ENCODE assay signal across 20 cellular contexts in the genomic region with DNA sequence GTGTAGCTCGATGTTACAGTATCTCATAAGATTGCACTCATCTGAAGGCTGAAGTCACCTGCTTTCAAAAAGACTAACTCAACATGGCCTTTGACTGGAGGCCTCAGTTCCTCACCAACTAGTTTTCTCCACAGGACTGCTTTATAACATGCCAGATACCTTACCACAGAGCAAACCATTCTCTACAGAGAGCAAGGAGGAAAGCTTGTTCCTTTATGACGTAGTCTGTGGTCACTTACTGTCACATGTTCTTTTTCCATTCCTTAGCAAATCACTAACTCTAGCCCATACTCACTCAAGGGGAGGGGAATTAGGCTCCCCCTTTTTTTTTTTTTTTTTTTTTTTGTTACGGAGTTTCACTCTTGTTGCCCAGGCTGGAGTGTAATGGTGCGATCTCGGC. TPM values are rescaled to one million over a fixed set of nuclear protein-coding genes. Genes with fewer than 3 reads are reported as not detected.
DNase-seq lines count a peak whose midpoint lies in the region; ATAC-seq and TF ChIP-seq lines count a peak whose summit lies in the region.
"Had no signal": no experiment of that assay in that cellular context is flagged by ENCODE, and none has a peak within 500 bp of the region (broad histone marks: within the 10 kb centered on the region; RNA-seq: fewer than 3 reads in every experiment).

No MANE protein-coding gene starts in this region.

- H3K4me3 Mint-ChIP-seq in activated CD4-positive, alpha-beta T cell treated with anti-CD3 and anti-CD28 coated beads for 36 hours: peak overlapping the region; percentile 1
- no peak overlapping the region for H3K4me3 Mint-ChIP-seq in WTC11
- H3K4me3 Mint-ChIP-seq: activated B cell treated with CpG ODN at 0.5 μM for 24 hours; activated naive CD4-positive, alpha-beta T cell treated with anti-CD3 and anti-CD28 coated beads, Interleukin-2, amount 10 ng/mL, durations not matched to agents 7 days and 5 days had no signal

- intact Hi-C loops in activated CD4-positive, alpha-beta T cell treated with anti-CD3 and anti-CD28 coated beads for 36 hours (cut with DNase I, micrococcal nuclease): loop anchor here (2.0 to 10.0 kb wide), 6 partner anchors 13 to 1431 kb away; partner anchors contain the start of genes ABRAXAS1 (in 1 of the 2), HELQ (in 1 of the 2), MRPS18C (in 1 of the 2) and RASGEF1B (in 1 of the 2)
- intact Hi-C loops in uterus (cut with DNase I; ENCODE audit: low total_unique reads): loop anchor here (5.0 kb wide), 1 partner anchor 109 kb away; the partner anchor contains the start of gene LIN54

- H3F3A ChIP-seq in Loucy (ENCODE audit: low read depth): peaks cover 5% of the 10 kb centered on the region; the same call in 1 of the 2 replicates

- TF ChIP-seq POLR2A in uterus (IDR thresholded peaks at IDR 0.05): no peak

- peaks cover 39% of the 10 kb centered on the region for H3K79me2 ChIP-seq in Loucy (ENCODE audit: insufficient read depth, low read length)

- H3K36me3 ChIP-seq in Loucy (ENCODE audit: insufficient read depth, low read length): no peaks in the 10 kb centered on the region
- H3K36me3 ChIP-seq in uterus: no peaks in the 10 kb centered on the region
- H3K36me3 ChIP-seq: colonic mucosa had no signal

- peaks cover 8% of the 10 kb centered on the region for H3K27me3 ChIP-seq in Loucy (ENCODE audit: insufficient read depth, low read length, poor library complexity, severe bottlenecking)
- no peaks in the 10 kb centered on the region for H3K27me3 ChIP-seq in uterus
- H3K27me3 ChIP-seq: BLaER1, colonic mucosa, heart left ventricle had no signal

- TF ChIP-seq CTCF in Loucy (conservative IDR thresholded peaks at IDR 0.05; ENCODE audit: low read length): no peak
- TF ChIP-seq CTCF in WTC11 (IDR thresholded peaks at IDR 0.05): no peak
- TF ChIP-seq CTCF in uterus (IDR thresholded peaks at IDR 0.05): no peak

- no peaks in the 10 kb centered on the region for H3K27me3 Mint-ChIP-seq in activated CD4-positive, alpha-beta T cell treated with anti-CD3 and anti-CD28 coated beads for 36 hours
- no peaks in the 10 kb centered on the region for H3K27me3 Mint-ChIP-seq in WTC11 (ENCODE audit: low read depth)
- H3K27me3 Mint-ChIP-seq: activated B cell treated with CpG ODN at 0.5 μM for 24 hours; activated naive CD4-positive, alpha-beta T cell treated with anti-CD3 and anti-CD28 coated beads, Interleukin-2, amount 10 ng/mL, durations not matched to agents 7 days and 5 days; brain; IgD-negative memory B cell had no signal

- DNase-seq in activated CD4-positive, alpha-beta T cell treated with anti-CD3 and anti-CD28 coated beads for 36 hours: peak; percentile 26
- no peak for DNase-seq in activated CD4-positive, alpha-beta T cell treated with anti-CD3 and anti-CD28 coated beads, Interleukin-2, amount 50 U/mL, for 48 hours
- DNase-seq in WTC11 (ENCODE audit: low spot score) (no peak), kidney tubule cell (ENCODE audit: low spot score) (peak; percentile 25), GM19240 (ENCODE audit: insufficient read length, low spot score) (no peak), uterus (no peak)
- DNase-seq: activated B cell treated with CpG ODN at 0.5 μM for 24 hours; activated naive CD4-positive, alpha-beta T cell treated with anti-CD3 and anti-CD28 coated beads, Interleukin-2, amount 10 ng/mL, durations not matched to agents 7 days and 5 days; colonic mucosa; heart left ventricle; NCI-H1092 treated with DMSO at 0.1 percent for 48 hours; NCI-H2081; NCI-H526; small intestine; stimulated activated CD4-positive, alpha-beta T cell treated with anti-CD3 and anti-CD28 coated beads, Interleukin-4, amount 100 ng/mL, for 24 hours had no signal

- no peak overlapping the region for H2AFZ ChIP-seq in Loucy (ENCODE audit: low read length)

- H3K9me3 ChIP-seq in Loucy (ENCODE audit: insufficient read depth, low read depth, low read length): no peaks in the 10 kb centered on the region
- no peaks in the 10 kb centered on the region for H3K9me3 ChIP-seq in uterus
- H3K9me3 ChIP-seq: BLaER1, colonic mucosa, heart left ventricle had no signal

- POLR2A ChIA-PET in activated CD4-positive, alpha-beta T cell treated with anti-CD3 and anti-CD28 coated beads for 36 hours (lab: Charles Lee): interaction anchor here (1.2 kb wide), 1 partner anchor 108 kb away, joined by 4 read pairs; no protein-coding TSS in a partner anchor
- POLR2A ChIA-PET in WTC11 (lab: Charles Lee): interaction anchor here (0.7 kb wide), 1 partner anchor 186 kb away, joined by 4 read pairs; no protein-coding TSS in a partner anchor

- H3K4me2 ChIP-seq in Loucy (ENCODE audit: low read depth, low read length, poor library complexity, severe bottlenecking): peak overlapping the region; percentile 21
- H3K4me2 ChIP-seq: BLaER1 had no signal

- peak; percentile 13 for ATAC-seq in activated CD4-positive, alpha-beta T cell treated with anti-CD3 and anti-CD28 coated beads for 36 hours
- ATAC-seq in WTC11 (no peak), GM21447 (IDR thresholded peaks at IDR 0.05; ENCODE audit: unreplicated experiment) (no peak)
- ATAC-seq: heart left ventricle had no signal

- H3K9me2 ChIP-seq in Loucy (replicated peaks; ENCODE audit: low read depth, low read length): no peaks in the 10 kb centered on the region

- peaks cover 33% of the 10 kb centered on the region for H3K4me1 Mint-ChIP-seq in activated CD4-positive, alpha-beta T cell treated with anti-CD3 and anti-CD28 coated beads for 36 hours
- 0 out of 2 replicates have a peak, but pooled peaks cover 3% of the 10 kb centered on the region for H3K4me1 Mint-ChIP-seq in WTC11

- peaks cover 41% of the 10 kb centered on the region for H3K4me1 ChIP-seq in Loucy (ENCODE audit: insufficient read depth, low read length, poor library complexity, severe bottlenecking)
- H3K4me1 ChIP-seq in uterus: peaks cover 0 to 4% of the 10 kb centered on the region in 2 donors
- H3K4me1 ChIP-seq: colonic mucosa had no signal

- H3K27ac ChIP-seq in uterus: no peak overlapping the region
- H3K27ac ChIP-seq: BLaER1, colonic mucosa, heart left ventricle had no signal

- no peaks in the 10 kb centered on the region for H3K9me3 Mint-ChIP-seq in activated CD4-positive, alpha-beta T cell treated with anti-CD3 and anti-CD28 coated beads for 36 hours (ENCODE audit: low read depth)
- no peaks in the 10 kb centered on the region for H3K9me3 Mint-ChIP-seq in WTC11
- H3K9me3 Mint-ChIP-seq: activated B cell treated with CpG ODN at 0.5 μM for 24 hours; activated naive CD4-positive, alpha-beta T cell treated with anti-CD3 and anti-CD28 coated beads, Interleukin-2, amount 10 ng/mL, durations not matched to agents 7 days and 5 days; brain; IgD-negative memory B cell had no signal

- peak overlapping the region; percentile 62 for H3K27ac Mint-ChIP-seq in activated CD4-positive, alpha-beta T cell treated with anti-CD3 and anti-CD28 coated beads for 36 hours
- peak overlapping the region; percentile 50 for H3K27ac Mint-ChIP-seq in WTC11
- H3K27ac Mint-ChIP-seq: activated B cell treated with CpG ODN at 0.5 μM for 24 hours, IgD-negative memory B cell had no signal

- H3K4me3 ChIP-seq in Loucy (ENCODE audit: low read length, poor library complexity, severe bottlenecking): no peak overlapping the region
- no peak overlapping the region for H3K4me3 ChIP-seq in uterus
- H3K4me3 ChIP-seq: BLaER1, colonic mucosa, heart left ventricle had no signal

- peaks cover 14% of the 10 kb centered on the region for H4K20me1 ChIP-seq in Loucy (ENCODE audit: insufficient read depth, low read length, poor library complexity, severe bottlenecking)

- CTCF ChIA-PET in activated CD4-positive, alpha-beta T cell treated with anti-CD3 and anti-CD28 coated beads for 36 hours (lab: Charles Lee): interaction anchor here (0.6 kb wide), 1 partner anchor 187 kb away, joined by 3 read pairs; no protein-coding TSS in a partner anchor
- CTCF ChIA-PET in WTC11 (lab: Charles Lee): no interaction called here

- peaks cover 5% of the 10 kb centered on the region for H3K36me3 Mint-ChIP-seq in activated CD4-positive, alpha-beta T cell treated with anti-CD3 and anti-CD28 coated beads for 36 hours (ENCODE audit: low read depth)
- H3K36me3 Mint-ChIP-seq in WTC11: peaks cover 33% of the 10 kb centered on the region

- no peak overlapping the region for H3K9ac ChIP-seq in Loucy (ENCODE audit: low read depth, low read length, poor library complexity, severe bottlenecking)
- H3K9ac ChIP-seq: BLaER1 had no signal

TF ChIP-seq in WTC11, 78 proteins besides CTCF, POLR2A, EP300 and RAD21 (continues in another document):
- no peak for TF ChIP-seq ZNF138 (CRISPR knock-in tag; conservative IDR thresholded peaks at IDR 0.05)
- TF ChIP-seq, protein P1, sequence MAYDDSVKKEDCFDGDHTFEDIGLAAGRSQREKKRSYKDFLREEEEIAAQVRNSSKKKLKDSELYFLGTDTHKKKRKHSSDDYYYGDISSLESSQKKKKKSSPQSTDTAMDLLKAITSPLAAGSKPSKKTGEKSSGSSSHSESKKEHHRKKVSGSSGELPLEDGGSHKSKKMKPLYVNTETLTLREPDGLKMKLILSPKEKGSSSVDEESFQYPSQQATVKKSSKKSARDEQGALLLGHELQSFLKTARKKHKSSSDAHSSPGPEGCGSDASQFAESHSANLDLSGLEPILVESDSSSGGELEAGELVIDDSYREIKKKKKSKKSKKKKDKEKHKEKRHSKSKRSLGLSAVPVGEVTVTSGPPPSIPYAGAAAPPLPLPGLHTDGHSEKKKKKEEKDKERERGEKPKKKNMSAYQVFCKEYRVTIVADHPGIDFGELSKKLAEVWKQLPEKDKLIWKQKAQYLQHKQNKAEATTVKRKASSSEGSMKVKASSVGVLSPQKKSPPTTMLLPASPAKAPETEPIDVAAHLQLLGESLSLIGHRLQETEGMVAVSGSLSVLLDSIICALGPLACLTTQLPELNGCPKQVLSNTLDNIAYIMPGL (CRISPR knock-in tag; IDR thresholded peaks at IDR 0.05): no peak
- TF ChIP-seq RELA (CRISPR knock-in tag; IDR thresholded peaks at IDR 0.05; ENCODE audit: borderline replicate concordance): no peak
- TF ChIP-seq FOXK1 (CRISPR knock-in tag; IDR thresholded peaks at IDR 0.05): no peak
- no peak for TF ChIP-seq ZNF317 (CRISPR knock-in tag; IDR thresholded peaks at IDR 0.05; ENCODE audit: borderline replicate concordance, low read depth)
- TF ChIP-seq NFYB (CRISPR knock-in tag; conservative IDR thresholded peaks at IDR 0.05; ENCODE audit: low read depth): no peak
- TF ChIP-seq TP53 (CRISPR knock-in tag; IDR thresholded peaks at IDR 0.05): no peak
- no peak for TF ChIP-seq ZNF263 (CRISPR knock-in tag; IDR thresholded peaks at IDR 0.05; ENCODE audit: low read depth)
- no peak for TF ChIP-seq NR3C1 (CRISPR knock-in tag; conservative IDR thresholded peaks at IDR 0.05; ENCODE audit: low read depth)

RNA-seq across cellular contexts. Expression of gene THAP9, which starts 3.2 kb away (rescaled TPM):
- 1 to 10 TPM; 1.7 to 2.6 TPM for total RNA-seq in activated CD4-positive, alpha-beta T cell treated with anti-CD3 and anti-CD28 coated beads for 36 hours
- 16.8 to 17.7 TPM (median 17.0 TPM) in 3 replicates for total RNA-seq in WTC11 (2021)
- 10 to 100 TPM in 1 of 4 donors, 1 to 10 TPM in 3; 2.3 to 26.9 (median 6.5) TPM for total RNA-seq in uterus

RNA-seq across cellular contexts. Expression of gene SEC31A, which starts 12.8 kb away (rescaled TPM):
- 100 to 1,000 TPM in 1 of 2 experiments, 10 to 100 TPM in 1; 80.3 to 124 TPM for total RNA-seq in activated CD4-positive, alpha-beta T cell treated with anti-CD3 and anti-CD28 coated beads for 36 hours
- total RNA-seq in WTC11 (2021) (106 to 137 TPM (median 122 TPM) in 3 replicates), uterus (100 to 1,000 TPM; 117 to 458 (median 253) TPM)

Comparison
In these comparisons a context has a peak if more than half of its experiments do, and no peak if none do; other contexts are left out.
1. DNase-seq: peak in activated CD4-positive, alpha-beta T cell treated with anti-CD3 and anti-CD28 coated beads for 36 hours (single experiment) and kidney tubule cell (single experiment); none in activated CD4-positive, alpha-beta T cell treated with anti-CD3 and anti-CD28 coated beads, Interleukin-2, amount 50 U/mL, for 48 hours (0 of 2), WTC11 (single experiment), GM19240 (single experiment) and uterus (0 of 2).